Comparison of ENCODE assay signal across 1 cellular context in the genomic region with DNA sequence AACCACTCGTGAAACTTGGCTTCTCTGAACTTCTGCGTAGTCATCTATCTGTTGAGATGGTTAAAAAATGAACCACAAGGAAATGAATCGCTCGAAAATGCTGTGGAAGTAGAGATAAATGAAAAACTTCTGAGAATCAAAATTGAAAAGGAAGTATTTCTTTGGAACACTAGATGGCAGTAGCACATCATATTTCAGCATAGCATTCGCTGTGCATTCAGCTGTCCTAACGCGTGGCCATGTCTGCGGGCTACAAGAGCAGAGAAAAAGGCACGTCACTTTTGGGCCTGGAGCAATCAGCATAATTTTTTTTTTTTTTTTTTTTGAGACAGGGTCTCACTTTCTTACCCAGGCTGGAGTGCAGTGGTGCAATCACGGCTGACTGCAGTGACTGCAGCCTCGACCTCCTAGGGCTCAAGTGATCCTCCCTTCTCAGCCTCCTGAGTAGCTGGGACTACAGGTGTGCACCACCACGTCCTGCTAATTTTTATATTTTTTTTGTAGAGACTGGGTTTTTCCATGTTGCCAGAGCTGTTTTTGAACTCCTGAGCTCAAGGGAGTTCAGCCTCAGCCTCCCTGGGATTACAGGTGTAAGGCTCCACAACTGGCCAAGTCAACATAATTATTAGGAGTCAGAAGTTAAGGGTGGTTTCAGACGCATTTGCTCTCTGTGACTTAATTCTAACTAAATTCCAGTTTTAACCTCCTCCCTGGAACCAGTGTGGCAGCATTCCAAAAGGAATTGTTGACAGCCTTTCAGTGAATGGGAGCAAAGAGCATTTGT.
TF ChIP-seq lines count a peak whose summit lies in the region.

No MANE protein-coding gene starts in this region.

TF ChIP-seq in IMR-90, 13 proteins besides CTCF, POLR2A, EP300 and RAD21 (continued from another document):
- TF ChIP-seq USF2 (IDR thresholded peaks at IDR 0.05; ENCODE audit: low read depth, low read length): no peak
- no peak for TF ChIP-seq FOS (IDR thresholded peaks at IDR 0.05; ENCODE audit: low read depth, low read length)
TF ChIP-seq in IMR-90: peak in this region for 1.
